Comparison of ENCODE assay signal across 2 cellular contexts in genomic region chr18:46062781-46063180, GRCh38.
TF ChIP-seq lines count a peak whose summit lies in the region.

No MANE protein-coding gene starts in this region.

TF ChIP-seq in HCT116, 20 proteins besides CTCF, POLR2A, EP300 and RAD21:
- TF ChIP-seq ZFX (IDR thresholded peaks at IDR 0.05) = 0 out of 2 replicates have a peak, but pooled peaks have one; percentile 11
- no peak for TF ChIP-seq CEBPB (IDR thresholded peaks at IDR 0.05; ENCODE audit: low read depth)
- no peak for TF ChIP-seq ZNF274 (IDR thresholded peaks at IDR 0.05; ENCODE audit: low read depth, low read length)
- no peak for TF ChIP-seq CBX3 (IDR thresholded peaks at IDR 0.05; ENCODE audit: low read depth)
- no peak for TF ChIP-seq SRF (IDR thresholded peaks at IDR 0.05; ENCODE audit: low read depth)

TF ChIP-seq in GM12878, 131 proteins besides CTCF, POLR2A, EP300 and RAD21:
- TF ChIP-seq YBX1 (IDR thresholded peaks at IDR 0.05) = no peak
- no peak for TF ChIP-seq BCL11A (IDR thresholded peaks at IDR 0.05; ENCODE audit: low read depth, low read length)
- TF ChIP-seq RUNX3 (IDR thresholded peaks at IDR 0.05; ENCODE audit: low read length) = no peak
